Comparison of ENCODE assay signal across 8 cellular contexts in genomic region chr5:150357326-150358260, GRCh38. TPM values are rescaled to one million over a fixed set of nuclear protein-coding genes. Genes with fewer than 3 reads are reported as not detected.
DNase-seq lines count a peak whose midpoint lies in the region; ATAC-seq, FAIRE-seq and TF ChIP-seq lines count a peak whose summit lies in the region.

A gene with protein sequence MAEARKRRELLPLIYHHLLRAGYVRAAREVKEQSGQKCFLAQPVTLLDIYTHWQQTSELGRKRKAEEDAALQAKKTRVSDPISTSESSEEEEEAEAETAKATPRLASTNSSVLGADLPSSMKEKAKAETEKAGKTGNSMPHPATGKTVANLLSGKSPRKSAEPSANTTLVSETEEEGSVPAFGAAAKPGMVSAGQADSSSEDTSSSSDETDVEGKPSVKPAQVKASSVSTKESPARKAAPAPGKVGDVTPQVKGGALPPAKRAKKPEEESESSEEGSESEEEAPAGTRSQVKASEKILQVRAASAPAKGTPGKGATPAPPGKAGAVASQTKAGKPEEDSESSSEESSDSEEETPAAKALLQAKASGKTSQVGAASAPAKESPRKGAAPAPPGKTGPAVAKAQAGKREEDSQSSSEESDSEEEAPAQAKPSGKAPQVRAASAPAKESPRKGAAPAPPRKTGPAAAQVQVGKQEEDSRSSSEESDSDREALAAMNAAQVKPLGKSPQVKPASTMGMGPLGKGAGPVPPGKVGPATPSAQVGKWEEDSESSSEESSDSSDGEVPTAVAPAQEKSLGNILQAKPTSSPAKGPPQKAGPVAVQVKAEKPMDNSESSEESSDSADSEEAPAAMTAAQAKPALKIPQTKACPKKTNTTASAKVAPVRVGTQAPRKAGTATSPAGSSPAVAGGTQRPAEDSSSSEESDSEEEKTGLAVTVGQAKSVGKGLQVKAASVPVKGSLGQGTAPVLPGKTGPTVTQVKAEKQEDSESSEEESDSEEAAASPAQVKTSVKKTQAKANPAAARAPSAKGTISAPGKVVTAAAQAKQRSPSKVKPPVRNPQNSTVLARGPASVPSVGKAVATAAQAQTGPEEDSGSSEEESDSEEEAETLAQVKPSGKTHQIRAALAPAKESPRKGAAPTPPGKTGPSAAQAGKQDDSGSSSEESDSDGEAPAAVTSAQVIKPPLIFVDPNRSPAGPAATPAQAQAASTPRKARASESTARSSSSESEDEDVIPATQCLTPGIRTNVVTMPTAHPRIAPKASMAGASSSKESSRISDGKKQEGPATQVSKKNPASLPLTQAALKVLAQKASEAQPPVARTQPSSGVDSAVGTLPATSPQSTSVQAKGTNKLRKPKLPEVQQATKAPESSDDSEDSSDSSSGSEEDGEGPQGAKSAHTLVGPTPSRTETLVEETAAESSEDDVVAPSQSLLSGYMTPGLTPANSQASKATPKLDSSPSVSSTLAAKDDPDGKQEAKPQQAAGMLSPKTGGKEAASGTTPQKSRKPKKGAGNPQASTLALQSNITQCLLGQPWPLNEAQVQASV (N-terminal part only) (plus strand): TSS chr5:150357697. CDS start chr5:150357747, 50 bp downstream.

- WGBS in psoas muscle, 3 donors = 0 to 1% (median 1%) methylated on average over 83 to 90 of the region's 90 CpGs

- peaks cover 8% of the 10 kb centered on the region for H3K36me3 Mint-ChIP-seq in T-helper 17 cell (ENCODE audit: low read depth)

- ATAC-seq in HG02885 (IDR thresholded peaks at IDR 0.05; ENCODE audit: poor library complexity, unreplicated experiment) = peak; percentile 92
- ATAC-seq in T-helper 17 cell = peak; percentile 98
- peak; percentile 99 to 100 (median 99) for ATAC-seq in psoas muscle

- peaks cover 37% of the 10 kb centered on the region for H3K4me1 Mint-ChIP-seq in T-helper 17 cell

- H3K36me3 ChIP-seq in left ventricle myocardium inferior (peaks cover 19% of the 10 kb centered on the region), psoas muscle (ENCODE audit: insufficient read depth in 1 of 2, low read depth in 1 of 2) (peaks cover 5 to 28% of the 10 kb centered on the region in 2 donors)

- FAIRE-seq in urothelium cell line (lab: Jason Lieb, UNC) = peak; percentile 65

- TF ChIP-seq POLR2A in GM15510 (IDR thresholded peaks at IDR 0.05; ENCODE audit: borderline replicate concordance, extremely low read depth, insufficient read length) = peak; percentile 67

- H3K4me3 ChIP-seq in left ventricle myocardium inferior (peak within 1 kb of the TSS; percentile 99), psoas muscle (peak within 1 kb of the TSS; percentile 85)

- H3K4me3 Mint-ChIP-seq in T-helper 17 cell = peak within 1 kb of the TSS; percentile 92

- intact Hi-C loops in left ventricle myocardium inferior (cut with micrococcal nuclease) = loop anchor here (10.0 kb wide), 1 partner anchor 203 kb away; the partner anchor contains the start of gene PDGFRB
- intact Hi-C loops in psoas muscle (cut with DNase I) = loop anchor here (2.0 to 10.0 kb wide), 3 partner anchors 79 to 193 kb away; partner anchors contain the start of gene CDX1 (in 1 of the 2)

- H3K4me1 ChIP-seq in left ventricle myocardium inferior = peaks cover 25% of the 10 kb centered on the region
- H3K4me1 ChIP-seq in psoas muscle = peaks cover 8% of the 10 kb centered on the region

- H3K27me3 ChIP-seq in left ventricle myocardium inferior (ENCODE audit: low read depth) (no peaks in the 10 kb centered on the region), psoas muscle (ENCODE audit: insufficient read depth in 3 of 3, low read length in 2 of 3) (no peaks in the 10 kb centered on the region)

- no peak for TF ChIP-seq CTCF in left ventricle myocardium inferior (IDR thresholded peaks at IDR 0.05; ENCODE audit: borderline replicate concordance)
- no peak for TF ChIP-seq CTCF in psoas muscle (IDR thresholded peaks at IDR 0.05)

- no peaks in the 10 kb centered on the region for H3K27me3 Mint-ChIP-seq in T-helper 17 cell

- no peaks in the 10 kb centered on the region for H3K9me3 ChIP-seq in T-helper 17 cell (ENCODE audit: control insufficient read depth, low read length, poor library complexity, severe bottlenecking)
- H3K9me3 ChIP-seq in left ventricle myocardium inferior (replicated peaks) = no peaks in the 10 kb centered on the region
- H3K9me3 ChIP-seq in psoas muscle = no peaks in the 10 kb centered on the region

- H3K27ac ChIP-seq in left ventricle myocardium inferior (replicated peaks) = peak within 1 kb of the TSS; percentile 73
- peak within 1 kb of the TSS; percentile 78 for H3K27ac ChIP-seq in psoas muscle

- DNase-seq in NCI-H1694 treated with DMSO at 0.1 percent for 48 hours (lab: John Stamatoyannopoulos, UW) = peak; percentile 88
- DNase-seq in T-helper 17 cell = peak; percentile 96 to 97 (median 96)
- peak; percentile 41 to 98 (median 90) for DNase-seq in amygdala (lab: John Stamatoyannopoulos, UW)
- peak; percentile 96 for DNase-seq in left ventricle myocardium inferior
- DNase-seq in psoas muscle = peak; percentile 98
- DNase-seq in urothelium cell line (ENCODE audit: low spot score) = peak; percentile 97

- H3K27ac Mint-ChIP-seq in T-helper 17 cell = peak within 1 kb of the TSS; percentile 88

RNA-seq across cellular contexts. Expression of the gene that starts here (rescaled TPM):
- total RNA-seq in T-helper 17 cell = 10 to 100 TPM; 49.2 to 57.3 TPM
- total RNA-seq in left ventricle myocardium inferior = 19.3 TPM
- 10 to 100 TPM; 22.8 to 26.7 (median 23.6) TPM for total RNA-seq in psoas muscle
- 10 to 100 TPM; 18.3 to 25.6 (median 24.2) TPM for polyA plus RNA-seq in psoas muscle

Comparison
In these comparisons a context has a peak if more than half of its experiments do, and no peak if none do; other contexts are left out.
1. Peak in every context shown above with its lines: DNase-seq, ATAC-seq, H3K4me3 ChIP-seq and H3K27ac ChIP-seq.